Comparison of ENCODE assay signal across 1 cellular context in the genomic region with DNA sequence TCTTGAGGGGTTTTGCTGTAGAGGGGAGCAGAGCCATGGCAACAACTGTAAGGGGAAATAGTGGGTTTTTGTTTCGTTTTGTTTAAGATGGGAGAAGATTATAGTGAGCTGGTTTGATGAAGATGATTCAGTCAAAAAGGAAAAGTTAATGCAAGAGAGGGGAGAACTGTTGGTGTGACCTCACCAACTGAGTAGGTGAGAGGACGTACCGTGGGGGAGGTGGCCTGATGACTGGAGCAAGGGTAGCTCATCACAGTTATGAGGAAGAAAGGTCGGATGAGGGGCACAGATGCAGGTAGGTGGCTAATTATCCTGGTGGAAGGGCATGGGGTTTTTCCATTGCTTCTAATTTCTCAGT.
TF ChIP-seq lines count a peak whose summit lies in the region.

No MANE protein-coding gene starts in this region.

TF ChIP-seq in GM12878, 131 proteins besides CTCF, POLR2A, EP300 and RAD21:
- no peak for TF ChIP-seq BRCA1 (IDR thresholded peaks at IDR 0.05; ENCODE audit: low read depth, low read length)
- no peak for TF ChIP-seq RFX5 (IDR thresholded peaks at IDR 0.05; ENCODE audit: low read depth, low read length)
- no peak for TF ChIP-seq IKZF1 (conservative IDR thresholded peaks at IDR 0.05)
- TF ChIP-seq MYB (IDR thresholded peaks at IDR 0.05; ENCODE audit: borderline replicate concordance, low read depth, low read length): no peak
- TF ChIP-seq TCF12 (IDR thresholded peaks at IDR 0.05; ENCODE audit: low read depth, low read length): no peak
- no peak for TF ChIP-seq WRNIP1 (IDR thresholded peaks at IDR 0.05; ENCODE audit: borderline replicate concordance, low read depth, low read length)
- no peak for TF ChIP-seq RUNX3 (IDR thresholded peaks at IDR 0.05; ENCODE audit: low read length)
- TF ChIP-seq PAX8 (IDR thresholded peaks at IDR 0.05): no peak
- no peak for TF ChIP-seq GABPA (IDR thresholded peaks at IDR 0.05; ENCODE audit: low read depth)
- no peak for TF ChIP-seq STAT1 (conservative IDR thresholded peaks at IDR 0.05)
- TF ChIP-seq KAT2A (conservative IDR thresholded peaks at IDR 0.05; ENCODE audit: control insufficient read depth, low read depth, low read length): no peak
TF ChIP-seq in GM12878: peak in this region for 0.
